In the genomic region with DNA sequence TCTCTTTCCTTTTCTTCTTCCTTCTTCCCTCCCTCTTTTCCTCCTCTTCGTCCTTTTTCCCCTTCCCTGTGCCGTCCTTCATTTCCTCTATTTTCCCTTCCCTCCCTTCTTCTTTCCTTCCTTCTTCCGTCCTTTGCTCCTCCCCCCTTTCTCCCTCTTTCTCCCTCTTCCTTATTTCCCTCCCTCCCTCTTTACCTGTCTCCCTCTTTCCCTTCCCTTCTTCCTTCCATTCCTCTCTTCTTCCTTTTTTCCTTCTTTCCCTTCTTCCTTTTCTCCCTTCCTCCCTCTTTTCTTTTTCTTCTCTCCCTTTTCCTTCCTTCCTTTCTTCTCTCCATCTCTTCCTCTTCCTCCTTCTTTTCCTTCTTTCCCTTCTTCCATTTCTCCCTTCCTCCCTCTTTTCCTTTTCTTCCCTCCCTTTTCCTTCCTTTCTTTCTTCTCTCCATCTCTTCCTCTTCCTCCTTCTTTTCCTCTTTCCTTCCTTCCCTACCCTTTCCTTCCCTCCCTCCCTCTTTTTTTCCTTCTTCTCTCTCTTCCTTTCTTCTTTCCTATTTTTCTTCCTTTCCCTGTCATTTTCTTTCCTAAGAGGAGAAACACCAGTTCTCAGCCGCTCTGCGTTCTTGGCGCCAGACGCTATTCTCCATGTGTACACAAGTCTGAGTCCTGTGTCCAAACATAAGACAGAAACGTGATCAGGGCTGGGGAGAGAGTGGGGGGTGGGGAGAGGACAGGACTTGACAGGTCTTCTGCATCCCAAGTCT, we compare ENCODE assay signal across 21 cellular contexts.
DNase-seq lines count a peak whose midpoint lies in the region; ATAC-seq lines count a peak whose summit lies in the region.
"Had no signal": no experiment of that assay in that cellular context is flagged by ENCODE, and none has a peak within 500 bp of the region (broad histone marks: within the 10 kb centered on the region; RNA-seq: fewer than 3 reads in every experiment).

No MANE protein-coding gene starts in this region.

- H3K4me1 Mint-ChIP-seq in activated CD4-positive, alpha-beta T cell treated with anti-CD3 and anti-CD28 coated beads for 36 hours = peaks cover 24% of the 10 kb centered on the region
- H3K4me1 Mint-ChIP-seq in stimulated activated effector memory CD8-positive, alpha-beta T cell treated with anti-CD3 and anti-CD28 coated beads, Interleukin-12 subunit alpha, Interleukin-12 subunit beta, amount 100 ng/mL, for 72 hours = no peaks in the 10 kb centered on the region
- H3K4me1 Mint-ChIP-seq: activated naive CD8-positive, alpha-beta T cell treated with anti-CD3 and anti-CD28 coated beads, Interleukin-2, amount 10 ng/mL, durations not matched to agents 7 days and 5 days had no signal

- H3K36me3 ChIP-seq in stomach smooth muscle (ENCODE audit: control insufficient read depth in 2 of 2, insufficient read depth in 2 of 2, low read length in 2 of 2) = no peaks in the 10 kb centered on the region
- H3K36me3 ChIP-seq: brain microvascular endothelial cell, colonic mucosa, heart right ventricle, suprapubic skin had no signal

- peak; percentile 44 for DNase-seq in NCI-H1092 treated with DMSO at 0.1 percent for 48 hours (lab: John Stamatoyannopoulos, UW)
- DNase-seq in NCI-H2196 (lab: John Stamatoyannopoulos, UW; ENCODE audit: unreplicated experiment) = peak; percentile 48
- DNase-seq in left colon = peak in 1 of 2 donors; percentile 15
- no peak for DNase-seq in activated CD4-positive, alpha-beta T cell treated with anti-CD3 and anti-CD28 coated beads for 36 hours
- DNase-seq in stimulated activated effector memory CD8-positive, alpha-beta T cell treated with anti-CD3 and anti-CD28 coated beads, Interleukin-12 subunit alpha, Interleukin-12 subunit beta, amount 100 ng/mL, for 72 hours (ENCODE audit: low spot score in 2 of 2) = no peak
- no peak for DNase-seq in epidermal melanocyte (ENCODE audit: insufficient read length, low spot score)
- DNase-seq: activated naive CD8-positive, alpha-beta T cell treated with anti-CD3 and anti-CD28 coated beads, Interleukin-2, amount 10 ng/mL, durations not matched to agents 7 days and 5 days; brain microvascular endothelial cell; colonic mucosa; KBM-7; mesendoderm; MV-4-11; NK-92 treated with Interleukin-12 subunit alpha and Interleukin-12 subunit beta, amount 100 ng/mL, for 24 hours; psoas muscle; T1000 had no signal

- ATAC-seq in left colon = peak; percentile 56
- ATAC-seq in activated CD4-positive, alpha-beta T cell treated with anti-CD3 and anti-CD28 coated beads for 36 hours = no peak
- ATAC-seq in stimulated activated effector memory CD8-positive, alpha-beta T cell treated with anti-CD3 and anti-CD28 coated beads, Interleukin-12 subunit alpha, Interleukin-12 subunit beta, amount 100 ng/mL, for 72 hours = no peak
- ATAC-seq: activated CD4-positive, CD25-positive, alpha-beta regulatory T cell treated with anti-CD3 and anti-CD28 coated beads, Interleukin-2, amount 50 U/mL, for 24 hours; natural killer cell treated with Interleukin-12 subunit alpha and Interleukin-12 subunit beta and Interleukin-15 and Interleukin-18, amount 100 ng/mL, for 72 hours; psoas muscle had no signal

- no peaks in the 10 kb centered on the region for H3K9me3 ChIP-seq in stomach smooth muscle (ENCODE audit: control insufficient read depth in 2 of 2, low read length in 2 of 2)
- H3K9me3 ChIP-seq: colonic mucosa, heart right ventricle, psoas muscle, suprapubic skin had no signal

- H3K4me3 Mint-ChIP-seq in activated CD4-positive, alpha-beta T cell treated with anti-CD3 and anti-CD28 coated beads for 36 hours = no peak overlapping the region
- no peak overlapping the region for H3K4me3 Mint-ChIP-seq in stimulated activated effector memory CD8-positive, alpha-beta T cell treated with anti-CD3 and anti-CD28 coated beads, Interleukin-12 subunit alpha, Interleukin-12 subunit beta, amount 100 ng/mL, for 72 hours
- H3K4me3 Mint-ChIP-seq: activated naive CD8-positive, alpha-beta T cell treated with anti-CD3 and anti-CD28 coated beads, Interleukin-2, amount 10 ng/mL, durations not matched to agents 7 days and 5 days; activated T-helper 1 cell treated with anti-CD3 and anti-CD28 coated beads, Interleukin-12 subunit alpha, Interleukin-12 subunit beta, Interleukin-2, Interleukin-4 antibody, amounts not matched to agents 30 ng/mL and 10 ng/mL and 1 ng/mL, durations not matched to agents 14 hours and 24 hours and 36 hours; natural killer cell treated with Interleukin-12 subunit alpha and Interleukin-12 subunit beta and Interleukin-15 and Interleukin-18, amount 100 ng/mL, for 72 hours had no signal

- POLR2A ChIA-PET in activated CD4-positive, alpha-beta T cell treated with anti-CD3 and anti-CD28 coated beads for 36 hours (lab: Charles Lee) = no interaction called here

- H3K9ac ChIP-seq in stomach smooth muscle (ENCODE audit: low read length in 2 of 2) = no peak overlapping the region

- no peaks in the 10 kb centered on the region for H3K36me3 Mint-ChIP-seq in activated CD4-positive, alpha-beta T cell treated with anti-CD3 and anti-CD28 coated beads for 36 hours (ENCODE audit: low read depth)
- no peaks in the 10 kb centered on the region for H3K36me3 Mint-ChIP-seq in stimulated activated effector memory CD8-positive, alpha-beta T cell treated with anti-CD3 and anti-CD28 coated beads, Interleukin-12 subunit alpha, Interleukin-12 subunit beta, amount 100 ng/mL, for 72 hours
- H3K36me3 Mint-ChIP-seq: activated naive CD8-positive, alpha-beta T cell treated with anti-CD3 and anti-CD28 coated beads, Interleukin-2, amount 10 ng/mL, durations not matched to agents 7 days and 5 days; natural killer cell treated with Interleukin-12 subunit alpha and Interleukin-12 subunit beta and Interleukin-15 and Interleukin-18, amount 100 ng/mL, for 72 hours had no signal

- H3K27ac ChIP-seq in stomach smooth muscle (ENCODE audit: low read length) = peak overlapping the region; percentile 37
- H3K27ac ChIP-seq: brain microvascular endothelial cell, colonic mucosa, psoas muscle, suprapubic skin had no signal

- H3K27me3 Mint-ChIP-seq in activated CD4-positive, alpha-beta T cell treated with anti-CD3 and anti-CD28 coated beads for 36 hours = no peaks in the 10 kb centered on the region
- H3K27me3 Mint-ChIP-seq: activated naive CD8-positive, alpha-beta T cell treated with anti-CD3 and anti-CD28 coated beads, Interleukin-2, amount 10 ng/mL, durations not matched to agents 7 days and 5 days had no signal

- intact Hi-C loops in left colon (cut with DNase I, micrococcal nuclease) = no loop called here
- intact Hi-C loops in activated CD4-positive, alpha-beta T cell treated with anti-CD3 and anti-CD28 coated beads for 36 hours (cut with DNase I, micrococcal nuclease) = no loop called here

- peaks cover 0 to 8% of the 10 kb centered on the region in 2 donors for H3K27me3 ChIP-seq in stomach smooth muscle (ENCODE audit: control insufficient read depth in 1 of 2, insufficient read depth in 2 of 2, low read length in 2 of 2)
- H3K27me3 ChIP-seq: brain microvascular endothelial cell, colonic mucosa, suprapubic skin had no signal

- no peak overlapping the region for H3K27ac Mint-ChIP-seq in activated CD4-positive, alpha-beta T cell treated with anti-CD3 and anti-CD28 coated beads for 36 hours
- H3K27ac Mint-ChIP-seq in stimulated activated effector memory CD8-positive, alpha-beta T cell treated with anti-CD3 and anti-CD28 coated beads, Interleukin-12 subunit alpha, Interleukin-12 subunit beta, amount 100 ng/mL, for 72 hours = no peak overlapping the region
- H3K27ac Mint-ChIP-seq: activated naive CD8-positive, alpha-beta T cell treated with anti-CD3 and anti-CD28 coated beads, Interleukin-2, amount 10 ng/mL, durations not matched to agents 7 days and 5 days; activated T-helper 1 cell treated with anti-CD3 and anti-CD28 coated beads, Interleukin-12 subunit alpha, Interleukin-12 subunit beta, Interleukin-2, Interleukin-4 antibody, amounts not matched to agents 30 ng/mL and 10 ng/mL and 1 ng/mL, durations not matched to agents 14 hours and 24 hours and 36 hours; natural killer cell treated with Interleukin-12 subunit alpha and Interleukin-12 subunit beta and Interleukin-15 and Interleukin-18, amount 100 ng/mL, for 72 hours had no signal

- no peaks in the 10 kb centered on the region for H3K9me3 Mint-ChIP-seq in activated CD4-positive, alpha-beta T cell treated with anti-CD3 and anti-CD28 coated beads for 36 hours (ENCODE audit: low read depth)
- peaks cover 3% of the 10 kb centered on the region for H3K9me3 Mint-ChIP-seq in stimulated activated effector memory CD8-positive, alpha-beta T cell treated with anti-CD3 and anti-CD28 coated beads, Interleukin-12 subunit alpha, Interleukin-12 subunit beta, amount 100 ng/mL, for 72 hours
- H3K9me3 Mint-ChIP-seq: activated naive CD8-positive, alpha-beta T cell treated with anti-CD3 and anti-CD28 coated beads, Interleukin-2, amount 10 ng/mL, durations not matched to agents 7 days and 5 days; activated T-helper 1 cell treated with anti-CD3 and anti-CD28 coated beads, Interleukin-12 subunit alpha, Interleukin-12 subunit beta, Interleukin-2, Interleukin-4 antibody, amounts not matched to agents 30 ng/mL and 10 ng/mL and 1 ng/mL, durations not matched to agents 14 hours and 24 hours and 36 hours; natural killer cell treated with Interleukin-12 subunit alpha and Interleukin-12 subunit beta and Interleukin-15 and Interleukin-18, amount 100 ng/mL, for 72 hours had no signal

- H3K4me1 ChIP-seq in stomach smooth muscle (ENCODE audit: control insufficient read depth, insufficient read depth, low read length) = peaks cover 9% of the 10 kb centered on the region
- H3K4me1 ChIP-seq: colonic mucosa, psoas muscle had no signal

- H3K4me3 ChIP-seq in stomach smooth muscle (ENCODE audit: low read length in 2 of 2) = peak overlapping the region in 1 of 2 donors; percentile 44
- H3K4me3 ChIP-seq: colonic mucosa, heart right ventricle, psoas muscle, suprapubic skin had no signal

- CTCF ChIA-PET in activated CD4-positive, alpha-beta T cell treated with anti-CD3 and anti-CD28 coated beads for 36 hours (lab: Charles Lee) = no interaction called here

Comparison
In these comparisons a context has a peak if more than half of its experiments do, and no peak if none do; other contexts are left out.
1. DNase-seq: peak in NCI-H1092 treated with DMSO at 0.1 percent for 48 hours (single experiment) and NCI-H2196 (single experiment); none in activated CD4-positive, alpha-beta T cell treated with anti-CD3 and anti-CD28 coated beads for 36 hours (single experiment), stimulated activated effector memory CD8-positive, alpha-beta T cell treated with anti-CD3 and anti-CD28 coated beads, Interleukin-12 subunit alpha, Interleukin-12 subunit beta, amount 100 ng/mL, for 72 hours (0 of 2) and epidermal melanocyte (single experiment).